8 cellular contexts compared by ENCODE assay signal in the genomic region with DNA sequence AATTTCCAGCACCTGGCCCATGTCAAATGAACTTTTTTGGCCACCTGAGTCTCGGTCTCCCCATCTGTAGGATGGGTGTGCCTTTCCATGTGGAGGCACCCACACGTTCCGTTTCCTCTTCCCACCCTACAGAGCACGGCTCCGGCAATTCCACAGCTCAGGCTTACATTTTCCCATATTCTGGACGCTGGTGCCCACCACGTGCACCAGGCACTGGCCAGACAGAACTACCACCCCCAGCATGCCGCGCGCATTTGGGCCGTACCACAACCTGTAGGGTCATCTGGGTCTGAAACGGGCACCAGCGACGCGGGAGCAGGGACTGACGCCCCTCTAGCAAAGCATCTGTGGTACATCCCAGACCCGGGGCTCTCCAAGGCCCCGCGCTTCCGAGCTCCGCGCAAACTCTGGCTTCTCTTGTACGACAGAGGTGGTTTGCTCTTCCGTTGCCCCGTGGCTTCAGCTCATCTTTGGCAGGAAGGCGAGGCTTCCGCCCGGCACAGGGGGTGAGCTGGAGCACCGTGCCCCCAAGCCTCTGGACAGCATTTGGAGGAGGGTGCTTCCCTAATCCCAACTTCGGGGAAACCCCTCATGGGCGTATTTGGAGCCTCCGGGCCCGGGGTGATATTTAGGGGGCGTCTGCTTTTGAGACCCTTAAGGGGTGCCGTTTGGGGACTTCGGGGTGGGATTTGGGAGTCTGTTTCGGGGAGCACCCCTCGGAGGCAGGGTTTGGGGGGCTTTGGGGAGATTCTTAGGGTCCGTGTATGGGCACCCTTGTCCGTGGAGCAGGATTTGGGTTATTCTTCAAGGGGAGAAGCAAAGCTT. TPM values are rescaled to one million over a fixed set of nuclear protein-coding genes. Genes with fewer than 3 reads are reported as not detected.
A peak's percentile ranks its signal among the peaks of the same experiment; 100 is the strongest.
DNase-seq lines count a peak whose midpoint lies in the region; ATAC-seq and TF ChIP-seq lines count a peak whose summit lies in the region.

No MANE protein-coding gene starts in this region.

- H2BK12ac ChIP-seq in mesenchymal stem cell (ENCODE audit: low read length in 2 of 2): no peak overlapping the region

- H3K9me3 ChIP-seq in CD8-positive, alpha-beta T cell (ENCODE audit: low read length): no peaks in the 10 kb centered on the region
- H3K9me3 ChIP-seq in mesenchymal stem cell (ENCODE audit: control insufficient read depth, low read length): no peaks in the 10 kb centered on the region

- peaks cover 20% of the 10 kb centered on the region for H3K4me1 ChIP-seq in CD8-positive, alpha-beta T cell (ENCODE audit: insufficient read depth, low read length)
- H3K4me1 ChIP-seq in mesenchymal stem cell (ENCODE audit: control insufficient read depth, insufficient read depth, low read depth, low read length): peaks cover 13% of the 10 kb centered on the region

- WGBS in mesenchymal stem cell: 3% methylated on average over 39 of the region's 40 CpGs

- ATAC-seq in CD8-positive, alpha-beta T cell: peak; percentile 77
- ATAC-seq in GM19463 (IDR thresholded peaks at IDR 0.05; ENCODE audit: unreplicated experiment): peak; percentile 56
- peak; percentile 75 for ATAC-seq in effector memory CD8-positive, alpha-beta T cell (replicated peaks)

- no peak for TF ChIP-seq CTCF in CD8-positive, alpha-beta T cell (IDR thresholded peaks at IDR 0.05)

- peak overlapping the region; percentile 51 for H3K4me3 ChIP-seq in CD8-positive, alpha-beta T cell (ENCODE audit: low read depth, low read length)
- H3K4me3 ChIP-seq in mesenchymal stem cell (ENCODE audit: insufficient read depth in 1 of 2, low read depth in 1 of 2, low read length in 2 of 2): peak overlapping the region; percentile 55 to 82

- H3K27ac Mint-ChIP-seq in CD8-positive, alpha-beta T cell: peak overlapping the region; percentile 92
- peak overlapping the region; percentile 94 to 99 for H3K27ac Mint-ChIP-seq in effector memory CD8-positive, alpha-beta T cell

- H3K9ac ChIP-seq in mesenchymal stem cell (ENCODE audit: low read length): peak overlapping the region; percentile 87

- peaks cover 31% of the 10 kb centered on the region for H3K4me1 Mint-ChIP-seq in CD8-positive, alpha-beta T cell (ENCODE audit: low read depth)
- peaks cover 27 to 30% of the 10 kb centered on the region in 2 donors for H3K4me1 Mint-ChIP-seq in effector memory CD8-positive, alpha-beta T cell (ENCODE audit: low read depth in 2 of 2)

- H4K8ac ChIP-seq in mesenchymal stem cell (ENCODE audit: low read length): no peak overlapping the region

- peak overlapping the region; percentile 64 for H3K4me2 ChIP-seq in mesenchymal stem cell (ENCODE audit: low read length, poor library complexity, severe bottlenecking)

- H3K27me3 Mint-ChIP-seq in CD8-positive, alpha-beta T cell (ENCODE audit: low read depth): no peaks in the 10 kb centered on the region
- H3K27me3 Mint-ChIP-seq in effector memory CD8-positive, alpha-beta T cell: no peaks in the 10 kb centered on the region

- H3K4ac ChIP-seq in mesenchymal stem cell (ENCODE audit: low read depth in 1 of 2, low read length in 2 of 2): no peak overlapping the region

- no peak overlapping the region for H2BK5ac ChIP-seq in mesenchymal stem cell (ENCODE audit: low read depth, low read length, poor library complexity, severe bottlenecking)

- no peak overlapping the region for H3K23ac ChIP-seq in mesenchymal stem cell (ENCODE audit: low read length in 2 of 2)

- DNase-seq in CD8-positive, alpha-beta T cell: peak; percentile 55 to 89 (median 76)
- DNase-seq in HT-29 (ENCODE audit: low spot score): peak; percentile 91
- DNase-seq in NK-92 (lab: John Stamatoyannopoulos, UW; ENCODE audit: unreplicated experiment): peak; percentile 6
- peak; percentile 50 to 63 for DNase-seq in activated CD8-positive, alpha-beta memory T cell treated with anti-CD3 and anti-CD28 coated beads for 1 hour (ENCODE audit: extremely low read depth in 1 of 2, low read depth in 1 of 2)
- peak; percentile 65 to 68 (median 68) for DNase-seq in effector memory CD8-positive, alpha-beta T cell
- peak; percentile 93 for DNase-seq in mesenchymal stem cell
- DNase-seq in stimulated activated CD8-positive, alpha-beta memory T cell treated with anti-CD3 and anti-CD28 coated beads, Interleukin-12 subunit alpha, Interleukin-12 subunit beta, amount 100 ng/mL, for 24 hours (ENCODE audit: extremely low read depth): peak; percentile 60

- peak overlapping the region in 1 of 2 experiments; percentile 5 for H3K18ac ChIP-seq in mesenchymal stem cell (ENCODE audit: low read depth in 1 of 2, low read length in 2 of 2)

- no peak overlapping the region for H2BK120ac ChIP-seq in mesenchymal stem cell (ENCODE audit: low read depth, low read length)

- peak overlapping the region; percentile 46 for H3K27ac ChIP-seq in CD8-positive, alpha-beta T cell (ENCODE audit: low read depth, low read length)
- H3K27ac ChIP-seq in mesenchymal stem cell (ENCODE audit: low read length, poor library complexity, severe bottlenecking): no peak overlapping the region

- no peak overlapping the region for H4K91ac ChIP-seq in mesenchymal stem cell (ENCODE audit: low read length)

- H3K4me3 Mint-ChIP-seq in CD8-positive, alpha-beta T cell: peak overlapping the region; percentile 85
- H3K4me3 Mint-ChIP-seq in effector memory CD8-positive, alpha-beta T cell: peak overlapping the region; percentile 97 to 98

- H2AK5ac ChIP-seq in mesenchymal stem cell (ENCODE audit: low read length, severe bottlenecking): no peak overlapping the region

- H2AFZ ChIP-seq in mesenchymal stem cell (ENCODE audit: low read depth, low read length): peak overlapping the region; percentile 58

- H3K9me3 Mint-ChIP-seq in CD8-positive, alpha-beta T cell: no peaks in the 10 kb centered on the region
- no peaks in the 10 kb centered on the region for H3K9me3 Mint-ChIP-seq in effector memory CD8-positive, alpha-beta T cell

- H2BK15ac ChIP-seq in mesenchymal stem cell (ENCODE audit: low read depth, poor library complexity, severe bottlenecking): no peak overlapping the region

- CTCF ChIA-PET in CD8-positive, alpha-beta T cell (lab: Charles Lee): interaction anchor here (0.7 to 5.9 kb wide), 4 partner anchors 11 to 333 kb away, joined by 3 to 41 read pairs (median 12); no protein-coding TSS in a partner anchor

- H3K36me3 Mint-ChIP-seq in CD8-positive, alpha-beta T cell: peaks cover 16% of the 10 kb centered on the region
- H3K36me3 Mint-ChIP-seq in effector memory CD8-positive, alpha-beta T cell (ENCODE audit: insufficient read depth): peaks cover 31% of the 10 kb centered on the region

- peaks cover under 1% of the 10 kb centered on the region for H3K79me1 ChIP-seq in mesenchymal stem cell (replicated peaks; ENCODE audit: low read length, poor library complexity, severe bottlenecking)

- peaks cover 2% of the 10 kb centered on the region for H3K36me3 ChIP-seq in CD8-positive, alpha-beta T cell (ENCODE audit: insufficient read depth, low read length)
- H3K36me3 ChIP-seq in mesenchymal stem cell (ENCODE audit: control insufficient read depth in 1 of 2, insufficient read depth in 2 of 2, low read depth in 1 of 2, low read length in 2 of 2): peaks cover 17 to 20% of the 10 kb centered on the region in 2 experiments

- H3K27me3 ChIP-seq in CD8-positive, alpha-beta T cell (ENCODE audit: insufficient read depth, low read length): no peaks in the 10 kb centered on the region
- peaks cover 0 to 45% of the 10 kb centered on the region in 2 experiments for H3K27me3 ChIP-seq in mesenchymal stem cell (ENCODE audit: control insufficient read depth in 1 of 2, insufficient read depth in 1 of 2, low read length in 2 of 2)

- peak overlapping the region in 1 of 2 experiments; percentile 48 for H3K14ac ChIP-seq in mesenchymal stem cell (ENCODE audit: low read length in 2 of 2)

- POLR2A ChIA-PET in CD8-positive, alpha-beta T cell (lab: Charles Lee): interaction anchor here (0.6 to 2.1 kb wide), 8 partner anchors 28 to 460 kb away, joined by 3 to 15 read pairs (median 7); a partner anchor contains a TSS

- intact Hi-C loops in CD8-positive, alpha-beta T cell (cut with DNase I, micrococcal nuclease): loop anchor here (2.0 to 10.0 kb wide), 9 partner anchors 43 to 837 kb away; a partner anchor contains a TSS

RNA-seq across cellular contexts. Expression of a gene that starts 3.0 kb away (rescaled TPM):
- 10 to 100 TPM; 63.8 to 64.7 TPM for total RNA-seq in CD8-positive, alpha-beta T cell
- 323 and 337 TPM in 2 replicates for total RNA-seq in HT-29 (2014; rRNA removed; shearing (Covaris generic))
- 135 TPM for polyA plus RNA-seq in mesenchymal stem cell (2013, experiment 1 of 2)
- 128 TPM for polyA plus RNA-seq in mesenchymal stem cell (2013, experiment 2 of 2)

RNA-seq across cellular contexts. Expression of a gene that starts 27.8 kb away (rescaled TPM):
- 100 to 1,000 TPM; 157 to 161 TPM for total RNA-seq in CD8-positive, alpha-beta T cell
- 118 and 137 TPM in 2 replicates for total RNA-seq in HT-29 (2014; rRNA removed; shearing (Covaris generic))
- 82.5 TPM for polyA plus RNA-seq in mesenchymal stem cell (2013, experiment 1 of 2)
- 79.5 TPM for polyA plus RNA-seq in mesenchymal stem cell (2013, experiment 2 of 2)

RNA-seq across cellular contexts. Expression of a gene that starts 42.2 kb away (rescaled TPM):
- total RNA-seq in CD8-positive, alpha-beta T cell: 100 to 1,000 TPM; 147 to 161 TPM
- 13.6 and 21.2 TPM in 2 replicates for total RNA-seq in HT-29 (2014; rRNA removed; shearing (Covaris generic))
- polyA plus RNA-seq in mesenchymal stem cell (2013, experiment 1 of 2): 33.1 TPM
- 33.0 TPM for polyA plus RNA-seq in mesenchymal stem cell (2013, experiment 2 of 2)

RNA-seq across cellular contexts. Expression of a gene that starts 45.6 kb away (rescaled TPM):
- total RNA-seq in CD8-positive, alpha-beta T cell: 10 to 100 TPM; 31.9 to 32.0 TPM
- total RNA-seq in HT-29 (2014; rRNA removed; shearing (Covaris generic)): 81.2 and 81.5 TPM in 2 replicates
- polyA plus RNA-seq in mesenchymal stem cell (2013, experiment 1 of 2): 23.0 TPM
- 22.4 TPM for polyA plus RNA-seq in mesenchymal stem cell (2013, experiment 2 of 2)

RNA-seq across cellular contexts. Expression of a gene that starts 46.2 kb away (rescaled TPM):
- total RNA-seq in CD8-positive, alpha-beta T cell: 10 to 100 TPM; 50.5 to 51.4 TPM
- 164 and 196 TPM in 2 replicates for total RNA-seq in HT-29 (2014; rRNA removed; shearing (Covaris generic))
- polyA plus RNA-seq in mesenchymal stem cell (2013, experiment 1 of 2): 88.0 TPM
- polyA plus RNA-seq in mesenchymal stem cell (2013, experiment 2 of 2): 88.0 TPM

Comparison
In these comparisons a context has a peak if more than half of its experiments do, and no peak if none do; other contexts are left out.
1. DNase-seq: peak in every context shown above with its lines; median percentile 93 in mesenchymal stem cell; 91 in HT-29; 76 in CD8-positive, alpha-beta T cell; 68 in effector memory CD8-positive, alpha-beta T cell; 60 in stimulated activated CD8-positive, alpha-beta memory T cell treated with anti-CD3 and anti-CD28 coated beads, Interleukin-12 subunit alpha, Interleukin-12 subunit beta, amount 100 ng/mL, for 24 hours; 56 in activated CD8-positive, alpha-beta memory T cell treated with anti-CD3 and anti-CD28 coated beads for 1 hour; 6 in NK-92.